ENCODE assay signal across 23 cellular contexts in the genomic region with DNA sequence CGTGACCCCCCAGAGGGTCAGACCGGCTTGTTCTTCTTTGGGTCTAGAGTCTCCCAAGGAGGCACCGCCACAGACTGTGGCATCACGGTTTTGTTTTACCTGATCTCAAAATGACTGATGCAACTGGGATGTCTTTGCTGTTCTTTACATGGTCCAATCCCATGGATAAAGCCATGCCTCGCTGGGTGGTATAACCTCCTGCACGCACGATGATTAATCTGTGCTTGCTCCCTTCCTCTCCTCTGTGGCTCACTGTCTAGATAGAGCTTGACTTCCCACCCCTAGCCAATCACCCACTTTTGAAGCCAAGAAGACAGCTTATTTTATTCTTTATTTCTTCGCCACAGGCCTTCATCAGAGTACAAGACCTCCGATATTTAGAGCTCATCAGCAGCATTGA. TPM values are rescaled to one million over a fixed set of nuclear protein-coding genes. Genes with fewer than 3 reads are reported as not detected.
"Had no signal": no experiment of that assay in that cellular context is flagged by ENCODE, and none has a peak within 500 bp of the region (broad histone marks: within the 10 kb centered on the region; RNA-seq: fewer than 3 reads in every experiment).

No MANE protein-coding gene starts in this region.

- H3K9ac ChIP-seq: parathyroid adenoma had no signal

- H3K4me1 ChIP-seq: parathyroid adenoma had no signal

- H3K4me1 Mint-ChIP-seq: activated CD8-positive, alpha-beta memory T cell treated with anti-CD3 and anti-CD28 coated beads, Interleukin-2, amount 10 ng/mL, durations not matched to agents 7 days and 5 days had no signal

- DNase-seq: activated CD4-positive, alpha-beta T cell treated with anti-CD3 and anti-CD28 coated beads, Interleukin-2, amount 50 U/mL, for 4 hours; activated CD4-positive, CD25-positive, alpha-beta regulatory T cell; activated CD8-positive, alpha-beta memory T cell treated with anti-CD3 and anti-CD28 coated beads, Interleukin-2, amount 10 ng/mL, durations not matched to agents 7 days and 5 days; activated effector memory CD4-positive, alpha-beta T cell treated with Interleukin-2 at 50 U/mL for 16 hours; activated T-cell treated with anti-CD3 and anti-CD28 coated beads, Interleukin-2, amount 50 U/mL, for 24 hours; amniotic stem cell; brain microvascular endothelial cell; dorsolateral prefrontal cortex; esophagus squamous epithelium; foreskin melanocyte; heart left ventricle; islet precursor cell; left ventricle myocardium inferior; retina; stimulated activated CD4-positive, alpha-beta T cell treated with anti-CD3 and anti-CD28 coated beads, Interleukin-4, amount 100 ng/mL, for 4 hours; tibial artery had no signal

- H3K27me3 Mint-ChIP-seq: activated CD8-positive, alpha-beta memory T cell treated with anti-CD3 and anti-CD28 coated beads, Interleukin-2, amount 10 ng/mL, durations not matched to agents 7 days and 5 days; activated T-cell treated with anti-CD3 and anti-CD28 coated beads, Interleukin-2, amount 50 U/mL, for 24 hours; memory B cell had no signal

- H3K27me3 ChIP-seq: brain microvascular endothelial cell, dorsolateral prefrontal cortex, esophagus squamous epithelium, heart left ventricle, tibial artery had no signal

- H3K9me3 ChIP-seq: esophagus squamous epithelium, heart left ventricle, left ventricle myocardium inferior, tibial artery had no signal

- H3K4me3 Mint-ChIP-seq: activated CD8-positive, alpha-beta memory T cell treated with anti-CD3 and anti-CD28 coated beads, Interleukin-2, amount 10 ng/mL, durations not matched to agents 7 days and 5 days; activated T-cell treated with anti-CD3 and anti-CD28 coated beads, Interleukin-2, amount 50 U/mL, for 24 hours; memory B cell; T-helper 1 cell treated with Interleukin-12 subunit alpha and Interleukin-12 subunit beta and Interleukin-4 antibody, amounts not matched to agents 30 μg/mL and 1 μg/mL, for 36 hours had no signal

- H3K36me3 Mint-ChIP-seq: activated CD8-positive, alpha-beta memory T cell treated with anti-CD3 and anti-CD28 coated beads, Interleukin-2, amount 10 ng/mL, durations not matched to agents 7 days and 5 days; activated naive CD4-positive, alpha-beta T cell treated with anti-CD3 and anti-CD28 coated beads, Interleukin-2, amount 50 U/mL, for 72 hours had no signal

- H3K36me3 ChIP-seq: brain microvascular endothelial cell had no signal

- H3K27ac ChIP-seq: brain microvascular endothelial cell, left ventricle myocardium inferior, parathyroid adenoma had no signal

- H3K9me3 Mint-ChIP-seq: activated naive CD4-positive, alpha-beta T cell treated with anti-CD3 and anti-CD28 coated beads, Interleukin-2, amount 50 U/mL, for 72 hours; activated T-cell treated with anti-CD3 and anti-CD28 coated beads, Interleukin-2, amount 50 U/mL, for 24 hours; memory B cell; T-helper 1 cell treated with Interleukin-12 subunit alpha and Interleukin-12 subunit beta and Interleukin-4 antibody, amounts not matched to agents 30 μg/mL and 1 μg/mL, for 36 hours had no signal

- H3K4me3 ChIP-seq: esophagus squamous epithelium, heart left ventricle, left ventricle myocardium inferior, tibial artery had no signal

- H2AFZ ChIP-seq: parathyroid adenoma had no signal

- H3K27ac Mint-ChIP-seq: activated CD8-positive, alpha-beta memory T cell treated with anti-CD3 and anti-CD28 coated beads, Interleukin-2, amount 10 ng/mL, durations not matched to agents 7 days and 5 days; activated T-cell treated with anti-CD3 and anti-CD28 coated beads, Interleukin-2, amount 50 U/mL, for 24 hours; memory B cell; T-helper 1 cell treated with Interleukin-12 subunit alpha and Interleukin-12 subunit beta and Interleukin-4 antibody, amounts not matched to agents 30 μg/mL and 1 μg/mL, for 36 hours had no signal

RNA-seq across cellular contexts. Expression of gene RHO, which starts 36.6 kb away (rescaled TPM):
- total RNA-seq: activated CD8-positive, alpha-beta memory T cell treated with anti-CD3 and anti-CD28 coated beads, Interleukin-2, amount 10 ng/mL, durations not matched to agents 7 days and 5 days; activated naive CD4-positive, alpha-beta T cell treated with anti-CD3 and anti-CD28 coated beads, Interleukin-2, amount 50 U/mL, for 72 hours; cerebellum; esophagus squamous epithelium; heart left ventricle; left ventricle myocardium inferior; skeletal muscle tissue had no signal
- polyA plus RNA-seq: neural cell had no signal

RNA-seq across cellular contexts. Expression of gene H1-8, which starts 51.2 kb away (rescaled TPM):
- total RNA-seq: activated CD8-positive, alpha-beta memory T cell treated with anti-CD3 and anti-CD28 coated beads, Interleukin-2, amount 10 ng/mL, durations not matched to agents 7 days and 5 days; activated naive CD4-positive, alpha-beta T cell treated with anti-CD3 and anti-CD28 coated beads, Interleukin-2, amount 50 U/mL, for 72 hours; cerebellum; dorsolateral prefrontal cortex; esophagus squamous epithelium; heart left ventricle; left ventricle myocardium inferior; skeletal muscle tissue had no signal
- polyA plus RNA-seq: heart left ventricle, neural cell had no signal
